Comparison of ENCODE assay signal across 26 cellular contexts in the genomic region with DNA sequence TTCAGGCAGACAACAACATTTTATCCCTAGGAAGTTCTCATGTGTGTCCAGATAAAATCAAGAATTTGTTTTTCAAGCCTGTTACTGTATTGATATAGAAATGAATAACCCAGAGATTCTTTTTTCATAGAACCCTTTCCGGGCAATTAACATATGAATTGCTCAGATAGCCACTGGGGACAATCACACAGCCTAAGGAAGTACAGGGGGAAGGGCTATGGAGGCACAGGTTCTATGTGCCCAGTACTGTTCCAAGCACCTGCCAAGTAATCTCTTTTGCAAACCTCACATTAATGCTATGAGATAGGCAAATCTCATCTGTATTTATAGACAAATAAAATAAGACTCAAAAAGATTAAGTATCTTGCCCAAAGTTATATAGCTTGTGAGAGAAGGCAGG.
"Had no signal": no experiment of that assay in that cellular context is flagged by ENCODE, and none has a peak within 500 bp of the region (broad histone marks: within the 10 kb centered on the region; RNA-seq: fewer than 3 reads in every experiment).

No MANE protein-coding gene starts in this region.

- H3K27ac ChIP-seq: breast epithelium, colonic mucosa, WERI-Rb-1 had no signal

- H3K27ac Mint-ChIP-seq: activated CD8-positive, alpha-beta T cell treated with anti-CD3 and anti-CD28 coated beads for 36 hours; activated naive CD4-positive, alpha-beta T cell treated with anti-CD3 and anti-CD28 coated beads, Interleukin-2, amount 50 U/mL, for 24 hours; activated T-helper 1 cell treated with anti-CD3 and anti-CD28 coated beads, Interleukin-12 subunit alpha, Interleukin-12 subunit beta, Interleukin-2, Interleukin-4 antibody, amounts not matched to agents 30 ng/mL and 10 ng/mL and 1 ng/mL, durations not matched to agents 14 hours and 24 hours and 36 hours had no signal

- H3K4me1 Mint-ChIP-seq: activated naive CD4-positive, alpha-beta T cell treated with anti-CD3 and anti-CD28 coated beads, Interleukin-2, amount 50 U/mL, for 24 hours had no signal

- H3K4me3 ChIP-seq: breast epithelium, colonic mucosa had no signal

- ATAC-seq: activated CD4-positive, CD25-positive, alpha-beta regulatory T cell treated with anti-CD3 and anti-CD28 coated beads, Interleukin-2, amount 50 U/mL, for 24 hours; activated CD8-positive, alpha-beta T cell treated with anti-CD3 and anti-CD28 coated beads for 36 hours; Panc1; Right ventricle myocardium inferior had no signal

- H3K4me3 Mint-ChIP-seq: activated CD8-positive, alpha-beta T cell treated with anti-CD3 and anti-CD28 coated beads for 36 hours; activated naive CD4-positive, alpha-beta T cell treated with anti-CD3 and anti-CD28 coated beads, Interleukin-2, amount 50 U/mL, for 24 hours; activated T-helper 1 cell treated with anti-CD3 and anti-CD28 coated beads, Interleukin-12 subunit alpha, Interleukin-12 subunit beta, Interleukin-2, Interleukin-4 antibody, amounts not matched to agents 30 ng/mL and 10 ng/mL and 1 ng/mL, durations not matched to agents 14 hours and 24 hours and 36 hours had no signal

- H3K9me3 Mint-ChIP-seq: activated CD8-positive, alpha-beta T cell treated with anti-CD3 and anti-CD28 coated beads for 36 hours; activated naive CD4-positive, alpha-beta T cell treated with anti-CD3 and anti-CD28 coated beads, Interleukin-2, amount 50 U/mL, for 24 hours; activated T-helper 1 cell treated with anti-CD3 and anti-CD28 coated beads, Interleukin-12 subunit alpha, Interleukin-12 subunit beta, Interleukin-2, Interleukin-4 antibody, amounts not matched to agents 30 ng/mL and 10 ng/mL and 1 ng/mL, durations not matched to agents 14 hours and 24 hours and 36 hours had no signal

- H3K9me3 ChIP-seq: breast epithelium, colonic mucosa, SK-N-SH had no signal

- H3K27me3 ChIP-seq: breast epithelium, colonic mucosa had no signal

- H3K36me3 Mint-ChIP-seq: activated naive CD4-positive, alpha-beta T cell treated with anti-CD3 and anti-CD28 coated beads, Interleukin-2, amount 50 U/mL, for 24 hours had no signal

- H3K4me1 ChIP-seq: breast epithelium, colonic mucosa had no signal

- DNase-seq: activated CD4-positive, alpha-beta T cell treated with anti-CD3 and anti-CD28 coated beads for 4 hours; activated CD8-positive, alpha-beta memory T cell treated with anti-CD3 and anti-CD28 coated beads, Interleukin-2, amount 50 U/mL, for 4 hours; activated CD8-positive, alpha-beta T cell treated with anti-CD3 and anti-CD28 coated beads for 36 hours; activated effector memory CD4-positive, alpha-beta T cell treated with Interleukin-2 at 50 U/mL for 16 hours; activated naive CD4-positive, alpha-beta T cell; activated T-cell treated with anti-CD3 and anti-CD28 coated beads, Interleukin-2, amount 50 U/mL, for 1 hour; aorta; caudate nucleus; colonic mucosa; MM.1S; NCI-H1105; NCI-H1694; NCI-H2029; NCI-H446 treated with DMSO at 0.1 percent for 48 hours; NCI-H82; OCI-M1; RPMI8226; SK-N-SH; T-helper 1 cell; WERI-Rb-1 had no signal

- H3K27me3 Mint-ChIP-seq: activated CD8-positive, alpha-beta T cell treated with anti-CD3 and anti-CD28 coated beads for 36 hours; activated naive CD4-positive, alpha-beta T cell treated with anti-CD3 and anti-CD28 coated beads, Interleukin-2, amount 50 U/mL, for 24 hours had no signal

- H3K36me3 ChIP-seq: breast epithelium, colonic mucosa, WERI-Rb-1 had no signal
